Comparison of ENCODE assay signal across 9 cellular contexts in genomic region chr5:135031813-135032612, GRCh38. TPM values are rescaled to one million over a fixed set of nuclear protein-coding genes. Genes with fewer than 3 reads are reported as not detected.
DNase-seq lines count a peak whose midpoint lies in the region; TF ChIP-seq lines count a peak whose summit lies in the region.
"Had no signal": no experiment of that assay in that cellular context is flagged by ENCODE, and none has a peak within 500 bp of the region (broad histone marks: within the 10 kb centered on the region; RNA-seq: fewer than 3 reads in every experiment).

No MANE protein-coding gene starts in this region.

- H3K4me1 ChIP-seq in mesenchymal stem cell (ENCODE audit: control insufficient read depth, insufficient read depth, low read depth, low read length) = peaks cover 34% of the 10 kb centered on the region
- H3K4me1 ChIP-seq in thyroid gland = peaks cover 27 to 46% of the 10 kb centered on the region in 2 donors

- H3K4ac ChIP-seq in mesenchymal stem cell (ENCODE audit: low read depth in 1 of 2, low read length in 2 of 2) = peak overlapping the region in 1 of 2 experiments; percentile 24

- H3K9ac ChIP-seq in mesenchymal stem cell (ENCODE audit: low read length) = peak overlapping the region; percentile 61

- DNase-seq in AG09309 (ENCODE audit: low read depth) (no peak), HFFc6 (no peak), mesenchymal stem cell (peak; percentile 43), pons (ENCODE audit: low spot score) (no peak), SHP77 treated with DMSO at 0.1 percent for 48 hours (lab: John Stamatoyannopoulos, UW) (no peak), thyroid gland (no peak), hepatic stellate cell (ENCODE audit: low spot score) (no peak)
- DNase-seq: activated CD4-positive, CD25-positive, alpha-beta regulatory T cell had no signal

- H3K27ac Mint-ChIP-seq in HFFc6 = peak overlapping the region; percentile 0; the same call in 1 of the 2 replicates

- H3K4me3 ChIP-seq in AG09309 (ENCODE audit: control insufficient read depth, low read depth, low read length) (peak overlapping the region; percentile 85), mesenchymal stem cell (ENCODE audit: insufficient read depth in 1 of 2, low read depth in 1 of 2, low read length in 2 of 2) (peak overlapping the region in 1 of 2 experiments; percentile 77), thyroid gland (replicated peaks in 1 of 3) (no peak overlapping the region)

- intact Hi-C loops in thyroid gland (cut with DNase I) = loop anchor here (10.0 kb wide), 1 partner anchor 153 kb away; no protein-coding TSS in a partner anchor

- H3K27ac ChIP-seq in adipose tissue (ENCODE audit: low read depth, low read length) (peak overlapping the region; percentile 42), mesenchymal stem cell (ENCODE audit: low read length, poor library complexity, severe bottlenecking) (no peak overlapping the region), thyroid gland (no peak overlapping the region)

- no peak for TF ChIP-seq POLR2A in thyroid gland (IDR thresholded peaks at IDR 0.05)

- TF ChIP-seq CTCF in AG09309 (IDR thresholded peaks at IDR 0.05; ENCODE audit: control insufficient read depth, insufficient read depth, low read depth, low read length, missing control alignments) = no peak
- TF ChIP-seq CTCF in HFFc6 (IDR thresholded peaks at IDR 0.05) = no peak
- no peak for TF ChIP-seq CTCF in thyroid gland (IDR thresholded peaks at IDR 0.05)

- H2BK15ac ChIP-seq in mesenchymal stem cell (ENCODE audit: low read depth, poor library complexity, severe bottlenecking) = peak overlapping the region; percentile 14

- H3K79me1 ChIP-seq in mesenchymal stem cell (replicated peaks; ENCODE audit: low read length, poor library complexity, severe bottlenecking) = no peaks in the 10 kb centered on the region

- no peaks in the 10 kb centered on the region for H3K36me3 ChIP-seq in mesenchymal stem cell (ENCODE audit: control insufficient read depth in 1 of 2, insufficient read depth in 2 of 2, low read depth in 1 of 2, low read length in 2 of 2)
- H3K36me3 ChIP-seq in thyroid gland = no peaks in the 10 kb centered on the region

- WGBS in adipose tissue, 3 donors = 33 to 44% (median 43%) methylated on average over 12 of the region's 12 CpGs
- 22% methylated on average over 5 of the region's 12 CpGs for WGBS in mesenchymal stem cell
- WGBS in thyroid gland, 2 donors = 35 to 38% methylated on average over 12 of the region's 12 CpGs

- no peak overlapping the region for H4K8ac ChIP-seq in mesenchymal stem cell (ENCODE audit: low read length)

- no peak overlapping the region for H2AFZ ChIP-seq in mesenchymal stem cell (ENCODE audit: low read depth, low read length)

- H3K9me3 Mint-ChIP-seq in HFFc6 = no peaks in the 10 kb centered on the region; the same call in 1 of the 2 replicates

- H3K14ac ChIP-seq in mesenchymal stem cell (ENCODE audit: low read length in 2 of 2) = peak overlapping the region in 1 of 2 experiments; percentile 39

- peak overlapping the region in 1 of 2 experiments; percentile 50 for H3K18ac ChIP-seq in mesenchymal stem cell (ENCODE audit: low read depth in 1 of 2, low read length in 2 of 2)

- H2BK5ac ChIP-seq in mesenchymal stem cell (ENCODE audit: low read depth, low read length, poor library complexity, severe bottlenecking) = no peak overlapping the region

- peaks cover 12% of the 10 kb centered on the region for H3K36me3 Mint-ChIP-seq in HFFc6 (ENCODE audit: low read depth)

- H2AK5ac ChIP-seq in mesenchymal stem cell (ENCODE audit: low read length, severe bottlenecking) = no peak overlapping the region

- peak overlapping the region in 1 of 2 experiments; percentile 7 for H3K23ac ChIP-seq in mesenchymal stem cell (ENCODE audit: low read length in 2 of 2)

- peaks cover 5% of the 10 kb centered on the region for H3K9me3 ChIP-seq in mesenchymal stem cell (ENCODE audit: control insufficient read depth, low read length)
- no peaks in the 10 kb centered on the region for H3K9me3 ChIP-seq in thyroid gland

- H3K27me3 ChIP-seq in mesenchymal stem cell (ENCODE audit: control insufficient read depth in 1 of 2, insufficient read depth in 1 of 2, low read length in 2 of 2) (peaks cover 84 to 88% of the 10 kb centered on the region in 2 experiments), thyroid gland (peaks cover 79% of the 10 kb centered on the region)

- H4K91ac ChIP-seq in mesenchymal stem cell (ENCODE audit: low read length) = peak overlapping the region; percentile 14

- no peak overlapping the region for H2BK120ac ChIP-seq in mesenchymal stem cell (ENCODE audit: low read depth, low read length)

- no peak overlapping the region for H2BK12ac ChIP-seq in mesenchymal stem cell (ENCODE audit: low read length in 2 of 2)

- peak overlapping the region; percentile 94 for H3K4me3 Mint-ChIP-seq in HFFc6

- H3K27me3 Mint-ChIP-seq in HFFc6 (ENCODE audit: insufficient read depth) = peaks cover 4% of the 10 kb centered on the region

- H3K4me1 Mint-ChIP-seq in HFFc6 (ENCODE audit: low read depth) = peaks cover 17% of the 10 kb centered on the region

- H3K4me2 ChIP-seq in mesenchymal stem cell (ENCODE audit: low read length, poor library complexity, severe bottlenecking) = no peak overlapping the region

RNA-seq across cellular contexts. Expression of gene PITX1, which starts 2.0 kb away (rescaled TPM):
- 10 to 100 TPM; 13.4 to 26.0 (median 14.8) TPM for total RNA-seq in HFFc6 (2021; fragmentation: NEBNext Ultra II Directional; extraction: Animal tissue kit (Norgen Biotek cat#: 25700))
- polyA plus RNA-seq in adipose tissue = 1 to 10 TPM in 2 of 3 donors, under 1 TPM in 1; 0.32 to 1.4 (median 1.1) TPM
- 73.5 TPM for polyA plus RNA-seq in mesenchymal stem cell (2013, experiment 1 of 2)
- polyA plus RNA-seq in mesenchymal stem cell (2013, experiment 2 of 2) = 74.6 TPM
- total RNA-seq in thyroid gland = under 1 TPM in 2 of 4 donors, not detected in 2; 0.13 to 0.44 TPM

Comparison
In these comparisons a context has a peak if more than half of its experiments do, and no peak if none do; other contexts are left out.
1. RNA of gene PITX1, which starts 2.0 kb away (total RNA-seq): 13.4 to 26.0 TPM in HFFc6; 0.13 to 0.44 TPM in thyroid gland; every median in the first group is over 4 times any median in the second.